16 cellular contexts compared by ENCODE assay signal in genomic region chr6:30601436-30601814, GRCh38. TPM values are rescaled to one million over a fixed set of nuclear protein-coding genes. Genes with fewer than 3 reads are reported as not detected.
DNase-seq lines count a peak whose midpoint lies in the region; TF ChIP-seq lines count a peak whose summit lies in the region.
"Had no signal": no experiment of that assay in that cellular context is flagged by ENCODE, and none has a peak within 500 bp of the region (broad histone marks: within the 10 kb centered on the region; RNA-seq: fewer than 3 reads in every experiment).

No MANE protein-coding gene starts in this region.

- intact Hi-C loops in Calu3 (cut with micrococcal nuclease; ENCODE audit: unreplicated experiment) = no loop called here
- intact Hi-C loops in activated T-helper 1 cell treated with anti-CD3 and anti-CD28 coated beads, Interleukin-12 subunit alpha, Interleukin-12 subunit beta, Interleukin-2, Interleukin-4 antibody, amounts not matched to agents 30 ng/mL and 10 ng/mL and 1 ng/mL, durations not matched to agents 14 hours and 24 hours and 36 hours (cut with micrococcal nuclease) = no loop called here

- H3K9me3 Mint-ChIP-seq in Calu3 (ENCODE audit: low read depth, unreplicated experiment) = no peaks in the 10 kb centered on the region
- H3K9me3 Mint-ChIP-seq in activated T-helper 1 cell treated with anti-CD3 and anti-CD28 coated beads, Interleukin-12 subunit alpha, Interleukin-12 subunit beta, Interleukin-2, Interleukin-4 antibody, amounts not matched to agents 30 ng/mL and 10 ng/mL and 1 ng/mL, durations not matched to agents 14 hours and 24 hours and 36 hours = no peaks in the 10 kb centered on the region

- H3K36me3 Mint-ChIP-seq in Calu3 (ENCODE audit: insufficient read depth, unreplicated experiment) = peaks cover 99% of the 10 kb centered on the region
- H3K36me3 Mint-ChIP-seq in activated T-helper 1 cell treated with anti-CD3 and anti-CD28 coated beads, Interleukin-12 subunit alpha, Interleukin-12 subunit beta, Interleukin-2, Interleukin-4 antibody, amounts not matched to agents 30 ng/mL and 10 ng/mL and 1 ng/mL, durations not matched to agents 14 hours and 24 hours and 36 hours (ENCODE audit: low read depth) = peaks cover 64% of the 10 kb centered on the region

- TF ChIP-seq CTCF in Calu3 (IDR thresholded peaks at IDR 0.05; ENCODE audit: unreplicated experiment) (no peak), neutrophil (IDR thresholded peaks at IDR 0.05) (no peak)

- DNase-seq in activated gamma-delta T cell treated with Interleukin-2 at 50 U/mL for 16 hours (peak; percentile 22), activated gamma-delta T cell (lab: John Stamatoyannopoulos, UW) (no peak), Calu3 (no peak), GOT3 (lab: John Stamatoyannopoulos, UW) (no peak), ACHN (no peak)
- DNase-seq in activated T-helper 1 cell treated with anti-CD3 and anti-CD28 coated beads, Interleukin-12 subunit alpha, Interleukin-12 subunit beta, Interleukin-2, Interleukin-4 antibody, amounts not matched to agents 30 ng/mL and 10 ng/mL and 1 ng/mL, durations not matched to agents 14 hours and 24 hours and 36 hours (ENCODE audit: low spot score) = no peak
- DNase-seq in stimulated activated CD4-positive, alpha-beta T cell treated with anti-CD3 and anti-CD28 coated beads, Interleukin-15, amount 100 ng/mL, for 24 hours = no peak
- DNase-seq: cerebellar nuclear complex; COR-L47; effector CD8-positive, alpha-beta T cell; glutamatergic neuron; NCI-H1092; NCI-H2081 treated with DMSO at 0.1 percent for 48 hours; NCI-H510A; spleen had no signal

- peaks cover 3 to 5% of the 10 kb centered on the region in 2 experiments for H3K4me1 ChIP-seq in neutrophil (ENCODE audit: control insufficient read depth in 1 of 2, insufficient read depth in 1 of 2, low read depth in 1 of 2, low read length in 1 of 2)

- in situ Hi-C loops in ACHN (cut with HindIII; ENCODE audit: low pct_ligation_motif_present, low pct_unique_long_range_greater_than_20kb, low sequenced_read_pairs) = no loop called here

- H3K4me3 ChIP-seq in neutrophil (ENCODE audit: low read depth in 1 of 2, low read length in 1 of 2) = no peak overlapping the region
- H3K4me3 ChIP-seq: spleen had no signal

- H3K9me3 ChIP-seq in neutrophil = no peaks in the 10 kb centered on the region
- H3K9me3 ChIP-seq: spleen had no signal

- no TSS peak for BruUV-seq in Calu3 (replicated peaks; lab: Mats Ljungman, UMichigan)

- no peaks in the 10 kb centered on the region for H3K27me3 Mint-ChIP-seq in Calu3 (ENCODE audit: unreplicated experiment)
- no peaks in the 10 kb centered on the region for H3K27me3 Mint-ChIP-seq in activated T-helper 1 cell treated with anti-CD3 and anti-CD28 coated beads, Interleukin-12 subunit alpha, Interleukin-12 subunit beta, Interleukin-2, Interleukin-4 antibody, amounts not matched to agents 30 ng/mL and 10 ng/mL and 1 ng/mL, durations not matched to agents 14 hours and 24 hours and 36 hours (ENCODE audit: insufficient read depth)

- H3K4me1 Mint-ChIP-seq in Calu3 (ENCODE audit: low read depth, unreplicated experiment) = no peaks in the 10 kb centered on the region
- H3K4me1 Mint-ChIP-seq in activated T-helper 1 cell treated with anti-CD3 and anti-CD28 coated beads, Interleukin-12 subunit alpha, Interleukin-12 subunit beta, Interleukin-2, Interleukin-4 antibody, amounts not matched to agents 30 ng/mL and 10 ng/mL and 1 ng/mL, durations not matched to agents 14 hours and 24 hours and 36 hours (ENCODE audit: low read depth) = peaks cover 18% of the 10 kb centered on the region

- CTCF ChIA-PET in Calu3 (lab: Charles Lee) = no interaction called here

- H3K27ac Mint-ChIP-seq in Calu3 (ENCODE audit: unreplicated experiment) = peak overlapping the region; percentile 35
- H3K27ac Mint-ChIP-seq in activated T-helper 1 cell treated with anti-CD3 and anti-CD28 coated beads, Interleukin-12 subunit alpha, Interleukin-12 subunit beta, Interleukin-2, Interleukin-4 antibody, amounts not matched to agents 30 ng/mL and 10 ng/mL and 1 ng/mL, durations not matched to agents 14 hours and 24 hours and 36 hours = peak overlapping the region; percentile 29

- peaks cover 71% of the 10 kb centered on the region for H3K36me3 ChIP-seq in neutrophil

- no peak overlapping the region for H3K4me3 Mint-ChIP-seq in Calu3 (ENCODE audit: low read depth, unreplicated experiment)
- H3K4me3 Mint-ChIP-seq in activated T-helper 1 cell treated with anti-CD3 and anti-CD28 coated beads, Interleukin-12 subunit alpha, Interleukin-12 subunit beta, Interleukin-2, Interleukin-4 antibody, amounts not matched to agents 30 ng/mL and 10 ng/mL and 1 ng/mL, durations not matched to agents 14 hours and 24 hours and 36 hours = no peak overlapping the region

- H3K27me3 ChIP-seq in neutrophil = no peaks in the 10 kb centered on the region
- H3K27me3 ChIP-seq: spleen had no signal

- peak overlapping the region; percentile 58 for H3K27ac ChIP-seq in neutrophil

RNA-seq across cellular contexts. Expression of gene PPP1R10, which starts 15.6 kb away (rescaled TPM):
- total RNA-seq in Calu3 (2022) = 119 and 134 TPM in 2 replicates
- total RNA-seq in activated T-helper 1 cell treated with anti-CD3 and anti-CD28 coated beads, Interleukin-12 subunit alpha, Interleukin-12 subunit beta, Interleukin-2, Interleukin-4 antibody, amounts not matched to agents 30 ng/mL and 10 ng/mL and 1 ng/mL, durations not matched to agents 14 hours and 24 hours and 36 hours = 124 and 126 TPM in 2 replicates

RNA-seq across cellular contexts. Expression of gene MRPS18B, which starts 16.2 kb away (rescaled TPM):
- 103 and 107 TPM in 2 replicates for total RNA-seq in Calu3 (2022)
- total RNA-seq in activated T-helper 1 cell treated with anti-CD3 and anti-CD28 coated beads, Interleukin-12 subunit alpha, Interleukin-12 subunit beta, Interleukin-2, Interleukin-4 antibody, amounts not matched to agents 30 ng/mL and 10 ng/mL and 1 ng/mL, durations not matched to agents 14 hours and 24 hours and 36 hours = 75.5 and 77.7 TPM in 2 replicates

RNA-seq across cellular contexts. Expression of gene ATAT1, which starts 25.2 kb away (rescaled TPM):
- 23.0 and 30.0 TPM in 2 replicates for total RNA-seq in Calu3 (2022)
- total RNA-seq in activated T-helper 1 cell treated with anti-CD3 and anti-CD28 coated beads, Interleukin-12 subunit alpha, Interleukin-12 subunit beta, Interleukin-2, Interleukin-4 antibody, amounts not matched to agents 30 ng/mL and 10 ng/mL and 1 ng/mL, durations not matched to agents 14 hours and 24 hours and 36 hours = 11.6 and 13.4 TPM in 2 replicates

RNA-seq across cellular contexts. Expression of gene ABCF1, which starts 30.2 kb away (rescaled TPM):
- 88.3 and 92.4 TPM in 2 replicates for total RNA-seq in Calu3 (2022)
- 115 and 120 TPM in 2 replicates for total RNA-seq in activated T-helper 1 cell treated with anti-CD3 and anti-CD28 coated beads, Interleukin-12 subunit alpha, Interleukin-12 subunit beta, Interleukin-2, Interleukin-4 antibody, amounts not matched to agents 30 ng/mL and 10 ng/mL and 1 ng/mL, durations not matched to agents 14 hours and 24 hours and 36 hours

RNA-seq across cellular contexts. Expression of gene PRR3, which starts 44.3 kb away (rescaled TPM):
- total RNA-seq in Calu3 (2022) = 21.0 and 21.5 TPM in 2 replicates
- total RNA-seq in activated T-helper 1 cell treated with anti-CD3 and anti-CD28 coated beads, Interleukin-12 subunit alpha, Interleukin-12 subunit beta, Interleukin-2, Interleukin-4 antibody, amounts not matched to agents 30 ng/mL and 10 ng/mL and 1 ng/mL, durations not matched to agents 14 hours and 24 hours and 36 hours = 41.6 and 42.1 TPM in 2 replicates
